ENCODE assay signal across 15 cellular contexts in the genomic region with DNA sequence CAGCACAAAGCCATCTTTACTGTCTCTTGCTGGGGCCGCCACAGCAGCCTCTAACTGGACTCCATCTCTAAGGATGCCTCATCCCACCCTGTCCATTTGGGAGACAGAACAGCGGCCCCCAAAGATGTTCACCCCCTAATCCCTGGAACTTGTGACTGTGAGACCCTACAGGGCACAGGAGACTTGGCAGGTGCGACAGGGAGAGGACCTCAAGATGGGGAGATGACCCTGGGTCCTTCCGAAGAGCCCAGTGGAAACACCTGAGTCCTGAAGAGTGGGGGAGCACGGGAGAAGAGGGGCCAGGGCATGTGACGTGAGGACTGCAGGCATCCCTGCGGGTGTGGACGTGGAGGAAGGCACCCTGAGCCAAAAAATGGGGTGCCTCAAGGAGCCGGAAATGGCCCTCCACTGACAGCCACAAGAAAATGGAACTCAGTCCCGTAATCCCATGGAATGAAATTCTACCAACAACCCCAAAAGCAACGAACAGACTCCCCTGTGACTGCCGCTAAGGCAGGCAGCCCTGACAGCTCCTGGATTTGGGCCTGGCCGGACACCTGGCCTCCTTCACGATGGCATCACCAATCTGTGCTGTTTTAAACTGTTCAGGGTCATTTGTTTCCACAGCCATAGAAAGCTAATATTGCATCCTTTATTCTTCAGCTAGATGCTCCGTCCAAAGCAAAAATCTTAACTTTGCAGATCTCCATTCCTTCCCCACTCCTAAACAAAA. TPM values are rescaled to one million over a fixed set of nuclear protein-coding genes. Genes with fewer than 3 reads are reported as not detected.
DNase-seq lines count a peak whose midpoint lies in the region; ATAC-seq and TF ChIP-seq lines count a peak whose summit lies in the region.
"Had no signal": no experiment of that assay in that cellular context is flagged by ENCODE, and none has a peak within 500 bp of the region (broad histone marks: within the 10 kb centered on the region; RNA-seq: fewer than 3 reads in every experiment).

No MANE protein-coding gene starts in this region.

- peaks cover 0 to 7% of the 10 kb centered on the region in 2 donors for H3K4me1 Mint-ChIP-seq in natural killer cell treated with Interleukin-12 subunit alpha and Interleukin-12 subunit beta and Interleukin-15 and Interleukin-18, amount 100 ng/mL, for 72 hours (ENCODE audit: low read depth in 2 of 2)

- H3K36me3 ChIP-seq in adrenal gland (replicated peaks in 1 of 2): peaks cover 0 to 55% of the 10 kb centered on the region in 2 donors

- 75 to 83% (median 80%) methylated on average over 12 to 15 of the region's 15 CpGs for WGBS in adrenal gland, 4 donors

- H3K4me1 ChIP-seq in adrenal gland (replicated peaks in 1 of 2): peaks cover 40 to 48% of the 10 kb centered on the region in 2 donors
- H3K4me1 ChIP-seq: Caco-2, HAP-1 had no signal

- H3K27me3 Mint-ChIP-seq in natural killer cell treated with Interleukin-12 subunit alpha and Interleukin-12 subunit beta and Interleukin-15 and Interleukin-18, amount 100 ng/mL, for 72 hours: peaks cover 0 to 6% of the 10 kb centered on the region in 2 donors
- H3K27me3 Mint-ChIP-seq: CD4-positive, CD25-positive, alpha-beta regulatory T cell had no signal

- H3K36me3 Mint-ChIP-seq in natural killer cell treated with Interleukin-12 subunit alpha and Interleukin-12 subunit beta and Interleukin-15 and Interleukin-18, amount 100 ng/mL, for 72 hours: no peaks in the 10 kb centered on the region

- no peak overlapping the region for H3K27ac Mint-ChIP-seq in natural killer cell treated with Interleukin-12 subunit alpha and Interleukin-12 subunit beta and Interleukin-15 and Interleukin-18, amount 100 ng/mL, for 72 hours
- H3K27ac Mint-ChIP-seq: CD8-positive, alpha-beta T cell; HFFc6 had no signal

- intact Hi-C loops in adrenal gland (cut with DNase I) (no loop called here), posterior vena cava (cut with DNase I) (loop anchor here in 1 of 2 donors (10.0 kb wide), 1 partner anchor 85 kb away; no protein-coding TSS in a partner anchor)

- peak in 4 of 7 donors; percentile 30 to 51 (median 44) for DNase-seq in adrenal gland
- peak; percentile 33 for DNase-seq in mesenteric fat pad (ENCODE audit: low spot score)
- peak; percentile 43 for DNase-seq in posterior vena cava (ENCODE audit: low spot score)
- no peak for DNase-seq in activated effector memory CD4-positive, alpha-beta T cell treated with anti-CD3 and anti-CD28 coated beads, Interleukin-2, amount 50 U/mL, for 16 hours
- DNase-seq in natural killer cell treated with Interleukin-12 subunit alpha and Interleukin-12 subunit beta and Interleukin-15 and Interleukin-18, amount 100 ng/mL, for 72 hours (ENCODE audit: low spot score): no peak
- DNase-seq in stimulated activated CD4-positive, alpha-beta T cell treated with anti-CD3 and anti-CD28 coated beads, Interleukin-4, amount 100 ng/mL, for 1 hour: no peak
- DNase-seq: Caco-2; CD4-positive, CD25-positive, alpha-beta regulatory T cell; CD8-positive, alpha-beta T cell; DMS153; DND-41; GOT3; HFFc6 had no signal

- H3K27me3 ChIP-seq in adrenal gland: no peaks in the 10 kb centered on the region

- no peaks in the 10 kb centered on the region for H3K9me3 ChIP-seq in adrenal gland (replicated peaks in 1 of 3)
- H3K9me3 ChIP-seq: Caco-2, HAP-1 had no signal

- TF ChIP-seq POLR2A in adrenal gland (IDR thresholded peaks at IDR 0.05): no peak

- no peaks in the 10 kb centered on the region for H3K9me3 Mint-ChIP-seq in natural killer cell treated with Interleukin-12 subunit alpha and Interleukin-12 subunit beta and Interleukin-15 and Interleukin-18, amount 100 ng/mL, for 72 hours
- H3K9me3 Mint-ChIP-seq: CD4-positive, CD25-positive, alpha-beta regulatory T cell; CD8-positive, alpha-beta T cell; HFFc6 had no signal

- no peak for TF ChIP-seq CTCF in adrenal gland (IDR thresholded peaks at IDR 0.05)

- no peak for ATAC-seq in natural killer cell treated with Interleukin-12 subunit alpha and Interleukin-12 subunit beta and Interleukin-15 and Interleukin-18, amount 100 ng/mL, for 72 hours
- ATAC-seq: CD8-positive, alpha-beta T cell had no signal

- no peak overlapping the region for H3K4me3 ChIP-seq in adrenal gland
- H3K4me3 ChIP-seq: HAP-1 had no signal

- H3K27ac ChIP-seq in adrenal gland: peak overlapping the region in 4 of 5 donors; percentile 33 to 93 (median 60)
- H3K27ac ChIP-seq: C4-2B had no signal

- no peak overlapping the region for H3K4me3 Mint-ChIP-seq in natural killer cell treated with Interleukin-12 subunit alpha and Interleukin-12 subunit beta and Interleukin-15 and Interleukin-18, amount 100 ng/mL, for 72 hours
- H3K4me3 Mint-ChIP-seq: CD4-positive, CD25-positive, alpha-beta regulatory T cell; CD8-positive, alpha-beta T cell; HFFc6 had no signal

RNA-seq across cellular contexts. Expression of a gene that starts 34.0 kb away (rescaled TPM):
- 100 to 1,000 TPM; 233 to 439 (median 302) TPM for total RNA-seq in adrenal gland
- polyA plus RNA-seq in adrenal gland: 100 to 1,000 TPM; 175 to 284 (median 180) TPM
- total RNA-seq in mesenteric fat pad: 125 TPM
- 10 to 100 TPM; 28.0 to 43.1 TPM for total RNA-seq in posterior vena cava
- 1 to 10 TPM; 1.4 to 2.2 TPM for total RNA-seq in natural killer cell treated with Interleukin-12 subunit alpha and Interleukin-12 subunit beta and Interleukin-15 and Interleukin-18, amount 100 ng/mL, for 72 hours

RNA-seq across cellular contexts. Expression of a gene that starts 40.7 kb away (rescaled TPM):
- total RNA-seq in adrenal gland (1 to 10 TPM; 3.4 to 6.7 (median 4.0) TPM), mesenteric fat pad (8.0 TPM), posterior vena cava (1 to 10 TPM; 2.9 to 5.0 TPM)
- polyA plus RNA-seq in adrenal gland: 1 to 10 TPM; 2.9 to 6.4 (median 3.5) TPM
- total RNA-seq in natural killer cell treated with Interleukin-12 subunit alpha and Interleukin-12 subunit beta and Interleukin-15 and Interleukin-18, amount 100 ng/mL, for 72 hours: 10 to 100 TPM; 12.9 to 22.1 TPM

Comparison
In these comparisons a context has a peak if more than half of its experiments do, and no peak if none do; other contexts are left out.
1. DNase-seq: peak in adrenal gland (4 of 7), mesenteric fat pad (single experiment) and posterior vena cava (single experiment); none in activated effector memory CD4-positive, alpha-beta T cell treated with anti-CD3 and anti-CD28 coated beads, Interleukin-2, amount 50 U/mL, for 16 hours (single experiment), natural killer cell treated with Interleukin-12 subunit alpha and Interleukin-12 subunit beta and Interleukin-15 and Interleukin-18, amount 100 ng/mL, for 72 hours (single experiment) and stimulated activated CD4-positive, alpha-beta T cell treated with anti-CD3 and anti-CD28 coated beads, Interleukin-4, amount 100 ng/mL, for 1 hour (single experiment).
2. RNA of a gene that starts 34.0 kb away (total RNA-seq): 233 to 439 TPM in adrenal gland, 125 TPM in mesenteric fat pad (single experiment) and 28.0 to 43.1 TPM in posterior vena cava; 1.4 to 2.2 TPM in natural killer cell treated with Interleukin-12 subunit alpha and Interleukin-12 subunit beta and Interleukin-15 and Interleukin-18, amount 100 ng/mL, for 72 hours; every median in the first group is over 4 times any median in the second.